1 cellular context compared by ENCODE assay signal in genomic region chr3:139354661-139355060, GRCh38.
TF ChIP-seq lines count a peak whose summit lies in the region.

No MANE protein-coding gene starts in this region.

TF ChIP-seq in GM12878, 131 proteins besides CTCF, POLR2A, EP300 and RAD21:
- TF ChIP-seq RB1 (IDR thresholded peaks at IDR 0.05; ENCODE audit: borderline replicate concordance) = no peak
- no peak for TF ChIP-seq ZSCAN29 (IDR thresholded peaks at IDR 0.05)
- no peak for TF ChIP-seq POLR2AphosphoS2 (IDR thresholded peaks at IDR 0.05; ENCODE audit: low read depth, low read length)
- no peak for TF ChIP-seq BRCA1 (IDR thresholded peaks at IDR 0.05; ENCODE audit: low read depth, low read length)
- TF ChIP-seq ATF7 (IDR thresholded peaks at IDR 0.05; ENCODE audit: low read depth) = no peak
- TF ChIP-seq ZBED1 (IDR thresholded peaks at IDR 0.05; ENCODE audit: borderline replicate concordance) = no peak
- TF ChIP-seq SMC3 (IDR thresholded peaks at IDR 0.05; ENCODE audit: borderline replicate concordance, low read length) = no peak
- no peak for TF ChIP-seq RBBP5 (conservative IDR thresholded peaks at IDR 0.05)
- no peak for TF ChIP-seq CEBPB (IDR thresholded peaks at IDR 0.05; ENCODE audit: borderline replicate concordance in 1 of 2, low read depth in 2 of 2, low read length in 2 of 2)
